8 cellular contexts compared by ENCODE assay signal in genomic region chr13:39038569-39038898, GRCh38. TPM values are rescaled to one million over a fixed set of nuclear protein-coding genes. Genes with fewer than 3 reads are reported as not detected.
DNase-seq lines count a peak whose midpoint lies in the region; ATAC-seq and TF ChIP-seq lines count a peak whose summit lies in the region.

No MANE protein-coding gene starts in this region.

- POLR2A ChIA-PET in activated CD8-positive, alpha-beta T cell treated with anti-CD3 and anti-CD28 coated beads for 36 hours (lab: Charles Lee): interaction anchor here (0.6 to 1.9 kb wide), 8 partner anchors 8 to 638 kb away, joined by 3 to 7 read pairs (median 4); no protein-coding TSS in a partner anchor

- CTCF ChIA-PET in activated CD8-positive, alpha-beta T cell treated with anti-CD3 and anti-CD28 coated beads for 36 hours (lab: Charles Lee): interaction anchor here (2.7 kb wide), 1 partner anchor 573 kb away, joined by 8 read pairs; no protein-coding TSS in a partner anchor

- no peaks in the 10 kb centered on the region for H4K20me1 ChIP-seq in KMS-11 (ENCODE audit: insufficient read depth)

- H3K27ac ChIP-seq in KMS-11 (peak overlapping the region; percentile 89), neutrophil (peak overlapping the region; percentile 88), upper lobe of right lung (peak overlapping the region; percentile 91)

- no peaks in the 10 kb centered on the region for H3K27me3 ChIP-seq in KMS-11 (ENCODE audit: insufficient read depth, low read depth)
- no peaks in the 10 kb centered on the region for H3K27me3 ChIP-seq in neutrophil
- H3K27me3 ChIP-seq in upper lobe of right lung: no peaks in the 10 kb centered on the region

- peak overlapping the region; percentile 78 for H3K9ac ChIP-seq in KMS-11

- ATAC-seq in GM21576 (IDR thresholded peaks at IDR 0.05; ENCODE audit: unreplicated experiment) (peak; percentile 25), upper lobe of right lung (peak; percentile 19)
- ATAC-seq in activated CD8-positive, alpha-beta T cell treated with anti-CD3 and anti-CD28 coated beads for 36 hours: peak; percentile 40

- H3K4me3 ChIP-seq in KMS-11 (IDR thresholded peaks at IDR 0.05; ENCODE audit: insufficient read depth, low read depth, low read length) (no peak overlapping the region), neutrophil (ENCODE audit: low read depth in 1 of 2, low read length in 1 of 2) (peak overlapping the region; percentile 80 to 92), upper lobe of right lung (peak overlapping the region; percentile 85)

- no peaks in the 10 kb centered on the region for H3K9me3 Mint-ChIP-seq in activated CD8-positive, alpha-beta T cell treated with anti-CD3 and anti-CD28 coated beads for 36 hours

- no peaks in the 10 kb centered on the region for H3K36me3 ChIP-seq in KMS-11 (ENCODE audit: insufficient read depth)
- no peaks in the 10 kb centered on the region for H3K36me3 ChIP-seq in neutrophil
- H3K36me3 ChIP-seq in upper lobe of right lung: no peaks in the 10 kb centered on the region

- peaks cover 42% of the 10 kb centered on the region for H3K36me3 Mint-ChIP-seq in activated CD8-positive, alpha-beta T cell treated with anti-CD3 and anti-CD28 coated beads for 36 hours (ENCODE audit: low read depth)

- H3K4me1 Mint-ChIP-seq in activated CD8-positive, alpha-beta T cell treated with anti-CD3 and anti-CD28 coated beads for 36 hours (ENCODE audit: low read depth): peaks cover 41% of the 10 kb centered on the region

- TF ChIP-seq POLR2A in erythroblast (IDR thresholded peaks at IDR 0.05; ENCODE audit: low read length): no peak

- peaks cover 41% of the 10 kb centered on the region for H3K4me1 ChIP-seq in KMS-11 (ENCODE audit: low read depth, poor library complexity, severe bottlenecking)
- H3K4me1 ChIP-seq in neutrophil (ENCODE audit: control insufficient read depth in 1 of 2, insufficient read depth in 1 of 2, low read depth in 1 of 2, low read length in 1 of 2): peaks cover 60 to 64% of the 10 kb centered on the region in 2 experiments
- peaks cover 39% of the 10 kb centered on the region for H3K4me1 ChIP-seq in upper lobe of right lung

- H3K27me3 Mint-ChIP-seq in activated CD8-positive, alpha-beta T cell treated with anti-CD3 and anti-CD28 coated beads for 36 hours: no peaks in the 10 kb centered on the region

- H3K4me3 Mint-ChIP-seq in activated CD8-positive, alpha-beta T cell treated with anti-CD3 and anti-CD28 coated beads for 36 hours: peak overlapping the region; percentile 100

- H3K4me2 ChIP-seq in KMS-11: peak overlapping the region; percentile 84

- H3K79me2 ChIP-seq in KMS-11 (ENCODE audit: insufficient read depth, low read depth): peaks cover 44% of the 10 kb centered on the region

- intact Hi-C loops in activated CD8-positive, alpha-beta T cell treated with anti-CD3 and anti-CD28 coated beads for 36 hours (cut with micrococcal nuclease): no loop called here
- intact Hi-C loops in upper lobe of right lung (cut with DNase I): no loop called here

- H3K9me3 ChIP-seq in neutrophil (no peaks in the 10 kb centered on the region), upper lobe of right lung (no peaks in the 10 kb centered on the region)

- peak; percentile 55 for DNase-seq in GF-D8 (lab: John Stamatoyannopoulos, UW)
- DNase-seq in activated CD8-positive, alpha-beta T cell treated with anti-CD3 and anti-CD28 coated beads for 36 hours: peak; percentile 74
- DNase-seq in erythroblast (lab: John Stamatoyannopoulos, UW): peak; percentile 59 to 67
- DNase-seq in upper lobe of right lung: no peak
- DNase-seq in ecto neural progenitor cell (ENCODE audit: low spot score): no peak

- H3K27ac Mint-ChIP-seq in activated CD8-positive, alpha-beta T cell treated with anti-CD3 and anti-CD28 coated beads for 36 hours: peak overlapping the region; percentile 99

- TF ChIP-seq CTCF in KMS-11 (conservative IDR thresholded peaks at IDR 0.05; ENCODE audit: low read depth, low read length): no peak
- TF ChIP-seq CTCF in activated CD8-positive, alpha-beta T cell treated with anti-CD3 and anti-CD28 coated beads for 36 hours (IDR thresholded peaks at IDR 0.05): no peak
- no peak for TF ChIP-seq CTCF in neutrophil (IDR thresholded peaks at IDR 0.05)
- TF ChIP-seq CTCF in upper lobe of right lung (IDR thresholded peaks at IDR 0.05): no peak

- H2AFZ ChIP-seq in KMS-11 (ENCODE audit: low read depth): peak overlapping the region; percentile 73

RNA-seq across cellular contexts. Expression of gene NHLRC3, which starts 0.3 kb away (rescaled TPM):
- total RNA-seq in activated CD8-positive, alpha-beta T cell treated with anti-CD3 and anti-CD28 coated beads for 36 hours: 10 to 100 TPM; 17.5 to 17.9 TPM
- total RNA-seq in upper lobe of right lung: 28.8 TPM

RNA-seq across cellular contexts. Expression of gene PROSER1, which starts 0.6 kb away (rescaled TPM):
- total RNA-seq in activated CD8-positive, alpha-beta T cell treated with anti-CD3 and anti-CD28 coated beads for 36 hours: 100 to 1,000 TPM in 1 of 2 experiments, 10 to 100 TPM in 1; 88.7 to 108 TPM
- total RNA-seq in upper lobe of right lung: 30.7 TPM

RNA-seq across cellular contexts. Expression of gene STOML3, which starts 47.9 kb away (rescaled TPM):
- total RNA-seq in activated CD8-positive, alpha-beta T cell treated with anti-CD3 and anti-CD28 coated beads for 36 hours: not detected
- total RNA-seq in upper lobe of right lung: not detected

Comparison
In these comparisons a context has a peak if more than half of its experiments do, and no peak if none do; other contexts are left out.
1. DNase-seq: peak in GF-D8 (single experiment), activated CD8-positive, alpha-beta T cell treated with anti-CD3 and anti-CD28 coated beads for 36 hours (single experiment) and erythroblast (2 of 2); none in upper lobe of right lung (single experiment) and ecto neural progenitor cell (single experiment).
2. Peak in every context shown above with its lines, with median percentiles within 50 percentile points of each other: ATAC-seq and H3K27ac ChIP-seq.